Comparison of ENCODE assay signal across 1 cellular context in genomic region chr5:177253252-177253651, GRCh38.
TF ChIP-seq lines count a peak whose summit lies in the region.

No MANE protein-coding gene starts in this region.

TF ChIP-seq in HepG2, 621 proteins besides CTCF, POLR2A, EP300 and RAD21:
- peak; percentile 44 to 56; a peak in 3 of 4 replicates for TF ChIP-seq MAFK (conservative IDR thresholded peaks at IDR 0.05 in 1 of 2, IDR thresholded peaks at IDR 0.05 in 1 of 2; ENCODE audit: low read length in 2 of 2)
- TF ChIP-seq MED1 (CRISPR knock-in tag; IDR thresholded peaks at IDR 0.05), result no peak
- TF ChIP-seq ZKSCAN8 (CRISPR knock-in tag; IDR thresholded peaks at IDR 0.05; ENCODE audit: borderline replicate concordance), result no peak
- no peak for TF ChIP-seq TOPORS (CRISPR knock-in tag; IDR thresholded peaks at IDR 0.05)
- no peak for TF ChIP-seq LBX2 (CRISPR knock-in tag; IDR thresholded peaks at IDR 0.05; ENCODE audit: borderline replicate concordance)
- no peak for TF ChIP-seq KLF11 (CRISPR knock-in tag; IDR thresholded peaks at IDR 0.05)
- TF ChIP-seq MAFF (IDR thresholded peaks at IDR 0.05; ENCODE audit: low read depth, low read length), result peak; percentile 60
- no peak for TF ChIP-seq ZNF142 (CRISPR knock-in tag; IDR thresholded peaks at IDR 0.05)
